ENCODE assay signal across 1 cellular context in genomic region chr6:40038626-40039025, GRCh38.
TF ChIP-seq lines count a peak whose summit lies in the region.

No MANE protein-coding gene starts in this region.

TF ChIP-seq in H1, 55 proteins besides CTCF, POLR2A, EP300 and RAD21 (continued from another document):
- TF ChIP-seq CHD7 (IDR thresholded peaks at IDR 0.05; ENCODE audit: insufficient replicate concordance, low read length) (no peak), KDM5A (IDR thresholded peaks at IDR 0.05; ENCODE audit: low read length) (no peak), SIX5 (IDR thresholded peaks at IDR 0.05; ENCODE audit: low read depth, low read length) (no peak), SP4 (IDR thresholded peaks at IDR 0.05; ENCODE audit: low read length) (no peak)
